ENCODE assay signal across 24 cellular contexts in genomic region chr14:54975856-54976255, GRCh38. TPM values are rescaled to one million over a fixed set of nuclear protein-coding genes. Genes with fewer than 3 reads are reported as not detected.
DNase-seq lines count a peak whose midpoint lies in the region; ATAC-seq, FAIRE-seq and TF ChIP-seq lines count a peak whose summit lies in the region.
"Had no signal": no experiment of that assay in that cellular context is flagged by ENCODE, and none has a peak within 500 bp of the region (broad histone marks: within the 10 kb centered on the region; RNA-seq: fewer than 3 reads in every experiment).

No MANE protein-coding gene starts in this region.

- no peaks in the 10 kb centered on the region for H3K9me3 Mint-ChIP-seq in astrocyte (ENCODE audit: unreplicated experiment)
- H3K9me3 Mint-ChIP-seq: activated naive CD8-positive, alpha-beta T cell treated with anti-CD3 and anti-CD28 coated beads, Interleukin-2, amount 10 ng/mL, durations not matched to agents 7 days and 5 days; activated T-helper 1 cell treated with anti-CD3 and anti-CD28 coated beads, Interleukin-12 subunit alpha, Interleukin-12 subunit beta, Interleukin-2, Interleukin-4 antibody, amounts not matched to agents 30 ng/mL and 10 ng/mL and 1 ng/mL, durations not matched to agents 14 hours and 24 hours and 36 hours; neural progenitor cell had no signal

- intact Hi-C loops in lower leg skin (cut with DNase I; ENCODE audit: low total_unique reads), result no loop called here

- ATAC-seq in HG03565 (IDR thresholded peaks at IDR 0.05; ENCODE audit: unreplicated experiment) (no peak), GM21825 (IDR thresholded peaks at IDR 0.05; ENCODE audit: unreplicated experiment) (no peak)
- ATAC-seq: gastrocnemius medialis, GM12878 had no signal

- no peaks in the 10 kb centered on the region for H4K20me1 ChIP-seq in astrocyte (ENCODE audit: insufficient read depth, low read length)

- WGBS in lower leg skin, 2 donors, result 73 to 76% methylated on average over 3 of the region's 3 CpGs

- no peak for TF ChIP-seq POLR2A in lower leg skin (IDR thresholded peaks at IDR 0.05)

- H3K9me3 ChIP-seq in astrocyte (ENCODE audit: insufficient read depth, low read depth, low read length), result no peaks in the 10 kb centered on the region
- H3K9me3 ChIP-seq: gastrocnemius medialis, uterus had no signal

- H3K4me3 Mint-ChIP-seq in astrocyte (ENCODE audit: unreplicated experiment), result no peak overlapping the region
- H3K4me3 Mint-ChIP-seq: activated naive CD8-positive, alpha-beta T cell treated with anti-CD3 and anti-CD28 coated beads, Interleukin-2, amount 10 ng/mL, durations not matched to agents 7 days and 5 days; activated T-helper 1 cell treated with anti-CD3 and anti-CD28 coated beads, Interleukin-12 subunit alpha, Interleukin-12 subunit beta, Interleukin-2, Interleukin-4 antibody, amounts not matched to agents 30 ng/mL and 10 ng/mL and 1 ng/mL, durations not matched to agents 14 hours and 24 hours and 36 hours; brain; CD14-positive monocyte; neural progenitor cell had no signal

- peak overlapping the region; percentile 66 for H3K27ac Mint-ChIP-seq in astrocyte (ENCODE audit: unreplicated experiment)
- H3K27ac Mint-ChIP-seq: activated naive CD8-positive, alpha-beta T cell treated with anti-CD3 and anti-CD28 coated beads, Interleukin-2, amount 10 ng/mL, durations not matched to agents 7 days and 5 days; activated T-helper 1 cell treated with anti-CD3 and anti-CD28 coated beads, Interleukin-12 subunit alpha, Interleukin-12 subunit beta, Interleukin-2, Interleukin-4 antibody, amounts not matched to agents 30 ng/mL and 10 ng/mL and 1 ng/mL, durations not matched to agents 14 hours and 24 hours and 36 hours; CD14-positive monocyte; neural progenitor cell had no signal

- DNase-seq in LHCN-M2 (ENCODE audit: low read depth) (peak; percentile 46), astrocyte (ENCODE audit: low read depth) (peak; percentile 0), foreskin melanocyte (peak; percentile 11), NCI-H1417 treated with DMSO at 0.1 percent for 48 hours (lab: John Stamatoyannopoulos, UW) (no peak), lower leg skin (ENCODE audit: low spot score in 2 of 2) (no peak)
- DNase-seq: activated naive CD8-positive, alpha-beta T cell treated with anti-CD3 and anti-CD28 coated beads, Interleukin-2, amount 10 ng/mL, durations not matched to agents 7 days and 5 days; DMS 273 treated with DMSO at 0.1 percent for 48 hours; gastrocnemius medialis; GF-D8; kidney glomerular epithelial cell; MM.1S; NCI-H2029 treated with DMSO at 0.1 percent for 48 hours; NCI-H524; stimulated activated CD4-positive, alpha-beta T cell treated with anti-CD3 and anti-CD28 coated beads, Interleukin-12 subunit alpha, Interleukin-12 subunit beta, amount 100 ng/mL, for 4 hours; substantia nigra; uterus had no signal

- peak overlapping the region; percentile 23; the same call in 1 of the 2 replicates for H3K4me3 ChIP-seq in ACC112 (ENCODE audit: low read depth, low read length)
- no peak overlapping the region for H3K4me3 ChIP-seq in astrocyte (ENCODE audit: insufficient read depth, low read depth, low read length)
- H3K4me3 ChIP-seq in lower leg skin (ENCODE audit: low read depth, poor library complexity, severe bottlenecking), result no peak overlapping the region
- H3K4me3 ChIP-seq: gastrocnemius medialis, GM12878, neural progenitor cell, uterus had no signal

- H3K36me3 ChIP-seq in ACC112 (ENCODE audit: insufficient read depth, low read length), result peaks cover 5% of the 10 kb centered on the region; the same call in 1 of the 2 replicates
- H3K36me3 ChIP-seq in astrocyte (ENCODE audit: insufficient read depth, low read length), result peaks cover 2% of the 10 kb centered on the region
- H3K36me3 ChIP-seq: gastrocnemius medialis, uterus had no signal

- H3K36me3 Mint-ChIP-seq in astrocyte (ENCODE audit: low read depth, unreplicated experiment), result no peaks in the 10 kb centered on the region

- H2AFZ ChIP-seq in ACC112 (ENCODE audit: low read length, unreplicated experiment) (no peak overlapping the region), astrocyte (ENCODE audit: low read depth, low read length) (no peak overlapping the region)
- H2AFZ ChIP-seq: neural progenitor cell had no signal

- H3K27me3 ChIP-seq in ACC112 (ENCODE audit: insufficient read depth, low read length) (no peaks in the 10 kb centered on the region), astrocyte (ENCODE audit: insufficient read depth, low read length) (no peaks in the 10 kb centered on the region)
- H3K27me3 ChIP-seq: gastrocnemius medialis, neural progenitor cell, uterus had no signal

- H3K4me2 ChIP-seq in astrocyte (ENCODE audit: low read length), result peak overlapping the region; percentile 65
- H3K4me2 ChIP-seq: neural progenitor cell had no signal

- H3K9ac ChIP-seq in astrocyte (ENCODE audit: low read length), result no peak overlapping the region
- H3K9ac ChIP-seq: neural progenitor cell had no signal

- H3K4me1 Mint-ChIP-seq in astrocyte (ENCODE audit: low read depth, unreplicated experiment), result peaks cover 3% of the 10 kb centered on the region
- H3K4me1 Mint-ChIP-seq: brain, neural progenitor cell had no signal

- FAIRE-seq in astrocyte (lab: Jason Lieb, UNC), result no peak
- FAIRE-seq: GM12878 had no signal

- H3K4me1 ChIP-seq in ACC112 (ENCODE audit: control insufficient read depth, insufficient read depth, low read length, unreplicated experiment) (peaks cover 15% of the 10 kb centered on the region), astrocyte (ENCODE audit: insufficient read depth, low read length) (peaks cover 13% of the 10 kb centered on the region)
- H3K4me1 ChIP-seq: gastrocnemius medialis, neural progenitor cell, uterus had no signal

- TF ChIP-seq CTCF in astrocyte (IDR thresholded peaks at IDR 0.05; ENCODE audit: insufficient read depth, low read depth, low read length) (no peak), lower leg skin (IDR thresholded peaks at IDR 0.05) (no peak)

- peak overlapping the region; percentile 69 for H3K27ac ChIP-seq in ACC112 (ENCODE audit: low read depth, low read length)
- H3K27ac ChIP-seq in astrocyte (ENCODE audit: low read depth, low read length), result peak overlapping the region; percentile 57
- H3K27ac ChIP-seq: gastrocnemius medialis, neural progenitor cell, uterus had no signal

- H3K79me2 ChIP-seq in ACC112 (ENCODE audit: control insufficient read depth, insufficient read depth, low read length, unreplicated experiment), result no peaks in the 10 kb centered on the region
- H3K79me2 ChIP-seq in astrocyte (ENCODE audit: insufficient read depth, low read length), result no peaks in the 10 kb centered on the region

- H3K27me3 Mint-ChIP-seq in astrocyte (ENCODE audit: low read depth, unreplicated experiment), result no peaks in the 10 kb centered on the region
- H3K27me3 Mint-ChIP-seq: activated naive CD8-positive, alpha-beta T cell treated with anti-CD3 and anti-CD28 coated beads, Interleukin-2, amount 10 ng/mL, durations not matched to agents 7 days and 5 days; brain had no signal

RNA-seq across cellular contexts. Expression of gene WDHD1, which starts 51.0 kb away (rescaled TPM):
- total RNA-seq in LHCN-M2 (2014; rRNA removed), result 25.5 and 26.4 TPM in 2 replicates
- polyA plus RNA-seq in LHCN-M2 (2012), result 4.5 TPM
- 7.2 and 9.3 TPM in 2 replicates for total RNA-seq in astrocyte
- 1 to 10 TPM; 1.1 to 3.8 (median 2.3) TPM for total RNA-seq in lower leg skin

RNA-seq across cellular contexts. Expression of gene SOCS4, which starts 51.2 kb away (rescaled TPM):
- total RNA-seq in LHCN-M2 (2014; rRNA removed), result 21.7 and 33.9 TPM in 2 replicates
- 4.6 TPM for polyA plus RNA-seq in LHCN-M2 (2012)
- 25.2 and 30.5 TPM in 2 replicates for total RNA-seq in astrocyte
- 1 to 10 TPM; 6.9 to 9.3 (median 7.5) TPM for total RNA-seq in lower leg skin

Comparison
In these comparisons a context has a peak if more than half of its experiments do, and no peak if none do; other contexts are left out.
1. DNase-seq: peak in LHCN-M2 (single experiment), astrocyte (single experiment) and foreskin melanocyte (single experiment); none in NCI-H1417 treated with DMSO at 0.1 percent for 48 hours (single experiment) and lower leg skin (0 of 2).